19 cellular contexts compared by ENCODE assay signal in genomic region chr6:80356000-80356399, GRCh38.
DNase-seq lines count a peak whose midpoint lies in the region; ATAC-seq, FAIRE-seq and TF ChIP-seq lines count a peak whose summit lies in the region.
"Had no signal": no experiment of that assay in that cellular context is flagged by ENCODE, and none has a peak within 500 bp of the region (broad histone marks: within the 10 kb centered on the region; RNA-seq: fewer than 3 reads in every experiment).

No MANE protein-coding gene starts in this region.

- H3K9ac ChIP-seq in K562 (ENCODE audit: insufficient read depth in 1 of 2, low read depth in 2 of 2, low read length in 2 of 2) (no peak overlapping the region), mesendoderm (ENCODE audit: low read length) (no peak overlapping the region)
- H3K9ac ChIP-seq: BLaER1 had no signal

- H3K79me2 ChIP-seq in K562 (ENCODE audit: control insufficient read depth, insufficient read depth, low read length) (no peaks in the 10 kb centered on the region), mesendoderm (ENCODE audit: control insufficient read depth, insufficient read depth, low read length) (no peaks in the 10 kb centered on the region)

- peak; percentile 31 for DNase-seq in DMS 273 (lab: John Stamatoyannopoulos, UW; ENCODE audit: unreplicated experiment)
- DNase-seq in DMS 273 treated with DMSO at 0.1 percent for 48 hours (lab: John Stamatoyannopoulos, UW): no peak
- DNase-seq in LNCaP clone FGC (ENCODE audit: low read depth): peak; percentile 22
- DNase-seq in K562 (ENCODE audit: extremely low read depth in 1 of 4, low spot score in 3 of 4): no peak
- DNase-seq in mesendoderm: peak; percentile 49
- no peak for DNase-seq in NCI-H1694 (lab: John Stamatoyannopoulos, UW)
- no peak for DNase-seq in activated naive CD4-positive, alpha-beta T cell treated with anti-CD3 and anti-CD28 coated beads for 36 hours
- DNase-seq in SW480 (ENCODE audit: low spot score): no peak
- DNase-seq: Caco-2; CD8-positive, alpha-beta memory T cell; DMS79 treated with DMSO at 0.1 percent for 48 hours; EL had no signal

- H3K36me3 Mint-ChIP-seq in activated naive CD4-positive, alpha-beta T cell treated with anti-CD3 and anti-CD28 coated beads for 36 hours (ENCODE audit: low read depth): peaks cover 11% of the 10 kb centered on the region

- intact Hi-C loops in K562 (cut with micrococcal nuclease): no loop called here
- intact Hi-C loops in activated naive CD4-positive, alpha-beta T cell treated with anti-CD3 and anti-CD28 coated beads for 36 hours (cut with micrococcal nuclease): no loop called here

- H3K36me3 ChIP-seq in K562 (ENCODE audit: control insufficient read depth, insufficient read depth, low read length): no peaks in the 10 kb centered on the region
- no peaks in the 10 kb centered on the region for H3K36me3 ChIP-seq in mesendoderm (ENCODE audit: control insufficient read depth, insufficient read depth, low read length)
- H3K36me3 ChIP-seq: BLaER1 had no signal

- H2BK15ac ChIP-seq in mesendoderm (replicated peaks; ENCODE audit: low read depth): no peak overlapping the region

- no peak overlapping the region for H4K5ac ChIP-seq in mesendoderm (ENCODE audit: low read length)

- no peak for FAIRE-seq in K562 (lab: Jason Lieb, UNC)
- FAIRE-seq: GM12892, GM19239, H1 had no signal

- H3K9me1 ChIP-seq in K562 (ENCODE audit: control insufficient read depth, insufficient read depth, low read length): no peaks in the 10 kb centered on the region

- H3K4me3 Mint-ChIP-seq in activated naive CD4-positive, alpha-beta T cell treated with anti-CD3 and anti-CD28 coated beads for 36 hours: no peak overlapping the region
- H3K4me3 Mint-ChIP-seq: CD8-positive, alpha-beta memory T cell had no signal

- H3K27ac Mint-ChIP-seq in activated naive CD4-positive, alpha-beta T cell treated with anti-CD3 and anti-CD28 coated beads for 36 hours: no peak overlapping the region
- H3K27ac Mint-ChIP-seq: CD8-positive, alpha-beta memory T cell had no signal

- no peaks in the 10 kb centered on the region for H3K9me3 ChIP-seq in K562 (replicated peaks; ENCODE audit: control insufficient read depth, insufficient read depth, low read depth, low read length)
- H3K9me3 ChIP-seq: BLaER1, Caco-2 had no signal

- H3K27me3 ChIP-seq in K562 (ENCODE audit: control insufficient read depth in 2 of 2, insufficient read depth in 2 of 2, low read length in 2 of 2): no peaks in the 10 kb centered on the region
- H3K27me3 ChIP-seq in mesendoderm (ENCODE audit: insufficient read depth, low read length, poor library complexity): no peaks in the 10 kb centered on the region
- H3K27me3 ChIP-seq: BLaER1 had no signal

- no peaks in the 10 kb centered on the region for H4K20me1 ChIP-seq in K562 (replicated peaks; ENCODE audit: control insufficient read depth, insufficient read depth, low read length)
- H4K20me1 ChIP-seq: BLaER1 had no signal

- TF ChIP-seq CTCF in LNCaP clone FGC (IDR thresholded peaks at IDR 0.05; ENCODE audit: control insufficient read depth, extremely low read depth, insufficient read depth) (no peak), K562 (IDR thresholded peaks at IDR 0.05 in 2 of 3, conservative IDR thresholded peaks at IDR 0.05 in 1 of 3; ENCODE audit: insufficient read depth in 2 of 3, low read depth in 1 of 3, low read length in 3 of 3) (no peak)

- CTCF ChIA-PET in K562 (lab: Yijun Ruan, JAX; ENCODE audit: low intra/inter-chr PET ratio): no interaction called here
- CTCF ChIA-PET in activated naive CD4-positive, alpha-beta T cell treated with anti-CD3 and anti-CD28 coated beads for 36 hours (lab: Charles Lee): no interaction called here

- no peak overlapping the region for H2BK5ac ChIP-seq in mesendoderm (ENCODE audit: low read length)

- no peaks in the 10 kb centered on the region for H3K27me3 Mint-ChIP-seq in activated naive CD4-positive, alpha-beta T cell treated with anti-CD3 and anti-CD28 coated beads for 36 hours (ENCODE audit: low read depth)
- H3K27me3 Mint-ChIP-seq: CD8-positive, alpha-beta memory T cell had no signal

- H3K4me1 ChIP-seq in K562 (replicated peaks in 1 of 2; ENCODE audit: control insufficient read depth in 2 of 2, insufficient read depth in 2 of 2, low read length in 2 of 2) (no peaks in the 10 kb centered on the region), mesendoderm (ENCODE audit: control insufficient read depth, low read depth, low read length) (no peaks in the 10 kb centered on the region)
- H3K4me1 ChIP-seq: BLaER1, Caco-2 had no signal

- 0% methylated on average over 1 of the region's 1 CpG for WGBS in K562 (ENCODE audit: insufficient coverage, low coverage, missing lambda C conversion rate)
- WGBS in mesendoderm (ENCODE audit: extremely low coverage, insufficient coverage, low lambda C conversion rate): no CpG with 5 or more reads among the region's 1 CpG

- TF ChIP-seq POLR2A in K562 (conservative IDR thresholded peaks at IDR 0.05): no peak

- no TSS peak for BruUV-seq in K562 (replicated peaks; lab: Mats Ljungman, UMichigan)

- POLR2A ChIA-PET in K562 (lab: Yijun Ruan, JAX): no interaction called here

- no peak overlapping the region for H3K27ac ChIP-seq in K562 (ENCODE audit: extremely low read depth, low read depth, low read length)
- H3K27ac ChIP-seq in mesendoderm (ENCODE audit: low read depth, low read length): no peak overlapping the region
- H3K27ac ChIP-seq: 22Rv1, BLaER1, HL-60 had no signal

- H3K4me3 ChIP-seq in LNCaP clone FGC (ENCODE audit: low read depth, low read length): no peak overlapping the region
- no peak overlapping the region for H3K4me3 ChIP-seq in K562
- H3K4me3 ChIP-seq in mesendoderm (ENCODE audit: low read length): no peak overlapping the region
- H3K4me3 ChIP-seq: BLaER1 had no signal

- H3K18ac ChIP-seq in mesendoderm (ENCODE audit: low read length): no peak overlapping the region

- ATAC-seq in K562: no peak
- ATAC-seq: HCT116 had no signal

- no peak overlapping the region for H2BK120ac ChIP-seq in mesendoderm (ENCODE audit: low read depth, low read length)

- no peak overlapping the region for H2AK5ac ChIP-seq in mesendoderm (ENCODE audit: low read length)

- no peaks in the 10 kb centered on the region for H3K4me1 Mint-ChIP-seq in activated naive CD4-positive, alpha-beta T cell treated with anti-CD3 and anti-CD28 coated beads for 36 hours (ENCODE audit: low read depth)
- H3K4me1 Mint-ChIP-seq: CD8-positive, alpha-beta memory T cell had no signal

- no peak overlapping the region for H4K8ac ChIP-seq in mesendoderm (ENCODE audit: low read depth, low read length)

- H3K23ac ChIP-seq in mesendoderm (ENCODE audit: low read length): no peak overlapping the region

- H2AFZ ChIP-seq in K562 (ENCODE audit: low read depth, low read length): no peak overlapping the region

- no peak overlapping the region for H3K4ac ChIP-seq in mesendoderm (ENCODE audit: low read depth, low read length)

- no peak overlapping the region for H3K4me2 ChIP-seq in K562 (ENCODE audit: insufficient read depth, low read length)
- H3K4me2 ChIP-seq in mesendoderm (ENCODE audit: low read length): no peak overlapping the region
- H3K4me2 ChIP-seq: BLaER1 had no signal

- no peaks in the 10 kb centered on the region for H3K79me1 ChIP-seq in mesendoderm (ENCODE audit: low read length)

- no peak overlapping the region for H3K56ac ChIP-seq in mesendoderm (ENCODE audit: low read length)

- TF ChIP-seq EP300 in K562 (IDR thresholded peaks at IDR 0.05; ENCODE audit: low read length): no peak

- in situ Hi-C loops in K562 (cut with MboI): no loop called here

- no peak for TF ChIP-seq RAD21 in K562 (CRISPR knock-in tag; conservative IDR thresholded peaks at IDR 0.05 in 1 of 2, IDR thresholded peaks at IDR 0.05 in 1 of 2)

- H3K9me3 Mint-ChIP-seq in activated naive CD4-positive, alpha-beta T cell treated with anti-CD3 and anti-CD28 coated beads for 36 hours: no peaks in the 10 kb centered on the region
- H3K9me3 Mint-ChIP-seq: CD8-positive, alpha-beta memory T cell had no signal

TF ChIP-seq in K562, 482 proteins besides CTCF, POLR2A, EP300 and RAD21:
- peak; percentile 57 for TF ChIP-seq PKNOX1 (IDR thresholded peaks at IDR 0.05)
- no peak for TF ChIP-seq NR2C2 (CRISPR knock-in tag; IDR thresholded peaks at IDR 0.05)
- TF ChIP-seq NR2C2 (tag; IDR thresholded peaks at IDR 0.05): no peak

Comparison
In these comparisons a context has a peak if more than half of its experiments do, and no peak if none do; other contexts are left out.
1. DNase-seq: peak in DMS 273 (single experiment), LNCaP clone FGC (single experiment) and mesendoderm (single experiment); none in DMS 273 treated with DMSO at 0.1 percent for 48 hours (single experiment), K562 (0 of 4), NCI-H1694 (single experiment), activated naive CD4-positive, alpha-beta T cell treated with anti-CD3 and anti-CD28 coated beads for 36 hours (single experiment) and SW480 (single experiment).